ENCODE assay signal across 1 cellular context in genomic region chr7:96303105-96303685, GRCh38.
TF ChIP-seq lines count a peak whose summit lies in the region.

No MANE protein-coding gene starts in this region.

TF ChIP-seq in HepG2, 621 proteins besides CTCF, POLR2A, EP300 and RAD21 (continued from another document and continues in another):
- TF ChIP-seq, protein P1, sequence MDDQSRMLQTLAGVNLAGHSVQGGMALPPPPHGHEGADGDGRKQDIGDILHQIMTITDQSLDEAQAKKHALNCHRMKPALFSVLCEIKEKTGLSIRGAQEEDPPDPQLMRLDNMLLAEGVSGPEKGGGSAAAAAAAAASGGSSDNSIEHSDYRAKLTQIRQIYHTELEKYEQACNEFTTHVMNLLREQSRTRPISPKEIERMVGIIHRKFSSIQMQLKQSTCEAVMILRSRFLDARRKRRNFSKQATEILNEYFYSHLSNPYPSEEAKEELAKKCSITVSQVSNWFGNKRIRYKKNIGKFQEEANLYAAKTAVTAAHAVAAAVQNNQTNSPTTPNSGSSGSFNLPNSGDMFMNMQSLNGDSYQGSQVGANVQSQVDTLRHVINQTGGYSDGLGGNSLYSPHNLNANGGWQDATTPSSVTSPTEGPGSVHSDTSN (CRISPR knock-in tag; IDR thresholded peaks at IDR 0.05; ENCODE audit: borderline replicate concordance) = no peak
- no peak for TF ChIP-seq ZNF572 (CRISPR knock-in tag; IDR thresholded peaks at IDR 0.05)
- no peak for TF ChIP-seq ZBTB38 (CRISPR knock-in tag; IDR thresholded peaks at IDR 0.05)
- TF ChIP-seq HNRNPL (IDR thresholded peaks at IDR 0.05; ENCODE audit: low read depth, low read length) = no peak
- TF ChIP-seq FOXA3 (CRISPR knock-in tag; IDR thresholded peaks at IDR 0.05) = peak; percentile 100
- peak; percentile 26; the same call in 1 of the 2 replicates for TF ChIP-seq NFYC (CRISPR knock-in tag; IDR thresholded peaks at IDR 0.05)
- TF ChIP-seq, protein P2, sequence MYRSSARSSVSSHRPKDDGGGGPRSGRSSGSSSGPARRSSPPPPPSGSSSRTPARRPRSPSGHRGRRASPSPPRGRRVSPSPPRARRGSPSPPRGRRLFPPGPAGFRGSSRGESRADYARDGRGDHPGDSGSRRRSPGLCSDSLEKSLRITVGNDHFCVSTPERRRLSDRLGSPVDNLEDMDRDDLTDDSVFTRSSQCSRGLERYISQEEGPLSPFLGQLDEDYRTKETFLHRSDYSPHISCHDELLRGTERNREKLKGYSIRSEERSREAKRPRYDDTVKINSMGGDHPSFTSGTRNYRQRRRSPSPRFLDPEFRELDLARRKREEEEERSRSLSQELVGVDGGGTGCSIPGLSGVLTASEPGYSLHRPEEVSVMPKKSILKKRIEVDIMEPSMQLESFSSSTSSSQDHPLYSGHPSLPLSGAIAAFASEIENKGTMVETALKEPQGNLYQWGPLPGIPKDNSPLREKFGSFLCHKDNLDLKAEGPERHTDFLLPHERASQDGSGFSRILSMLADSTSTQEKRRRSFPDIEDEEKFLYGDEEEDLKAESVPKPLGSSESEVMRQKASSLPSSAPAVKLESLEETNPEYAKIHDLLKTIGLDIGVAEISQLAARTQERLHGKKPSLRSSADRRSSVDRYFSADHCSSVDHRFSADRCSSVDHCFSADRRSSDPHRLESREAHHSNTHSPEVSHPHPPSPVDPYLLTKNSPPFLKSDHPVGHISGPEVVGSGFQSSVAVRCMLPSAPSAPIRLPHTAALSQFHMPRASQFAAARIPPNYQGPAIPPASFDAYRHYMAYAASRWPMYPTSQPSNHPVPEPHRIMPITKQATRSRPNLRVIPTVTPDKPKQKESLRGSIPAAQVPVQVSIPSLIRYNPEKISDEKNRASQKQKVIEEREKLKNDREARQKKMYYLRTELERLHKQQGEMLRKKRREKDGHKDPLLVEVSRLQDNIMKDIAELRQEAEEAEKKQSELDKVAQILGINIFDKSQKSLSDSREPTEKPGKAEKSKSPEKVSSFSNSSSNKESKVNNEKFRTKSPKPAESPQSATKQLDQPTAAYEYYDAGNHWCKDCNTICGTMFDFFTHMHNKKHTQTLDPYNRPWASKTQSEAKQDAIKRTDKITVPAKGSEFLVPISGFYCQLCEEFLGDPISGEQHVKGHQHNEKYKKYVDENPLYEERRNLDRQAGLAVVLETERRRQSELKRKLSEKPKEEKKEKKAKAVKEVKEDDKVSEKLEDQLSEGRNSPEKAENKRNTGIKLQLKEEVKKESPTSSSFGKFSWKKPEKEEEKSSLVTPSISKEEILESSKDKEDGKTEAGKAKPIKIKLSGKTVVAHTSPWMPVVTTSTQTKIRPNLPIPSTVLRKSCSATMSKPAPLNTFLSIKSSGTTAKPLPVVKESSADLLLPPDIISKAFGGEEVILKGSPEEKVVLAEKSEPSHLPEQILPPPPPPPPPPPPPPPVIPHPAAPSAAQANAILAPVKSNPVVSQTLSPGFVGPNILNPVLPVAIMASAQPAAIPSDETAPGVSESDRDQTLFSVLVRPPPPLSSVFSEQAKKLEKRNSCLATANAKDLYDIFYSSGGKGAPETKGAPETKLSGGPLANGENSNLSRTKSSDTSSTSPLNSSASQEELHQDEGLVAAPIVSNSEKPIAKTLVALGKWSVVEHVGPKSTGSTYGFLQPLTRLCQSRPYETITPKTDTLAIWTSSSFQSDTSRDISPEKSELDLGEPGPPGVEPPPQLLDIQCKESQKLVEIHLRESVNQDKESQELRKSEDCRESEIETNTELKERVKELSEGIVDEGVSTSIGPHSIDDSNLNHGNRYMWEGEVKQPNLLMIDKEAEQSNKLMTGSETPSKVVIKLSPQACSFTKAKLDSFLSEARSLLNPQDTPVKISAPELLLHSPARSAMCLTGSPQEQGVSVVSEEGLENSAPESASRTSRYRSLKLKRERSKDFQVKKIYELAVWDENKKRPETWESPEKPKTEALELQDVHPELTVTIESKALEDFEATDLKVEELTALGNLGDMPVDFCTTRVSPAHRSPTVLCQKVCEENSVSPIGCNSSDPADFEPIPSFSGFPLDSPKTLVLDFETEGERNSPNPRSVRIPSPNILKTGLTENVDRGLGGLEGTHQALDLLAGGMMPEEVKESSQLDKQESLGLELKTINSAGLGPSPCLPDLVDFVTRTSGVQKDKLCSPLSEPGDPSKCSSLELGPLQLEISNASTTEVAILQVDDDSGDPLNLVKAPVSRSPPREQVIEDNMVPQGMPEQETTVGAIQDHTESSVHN (CRISPR knock-in tag; IDR thresholded peaks at IDR 0.05) = no peak
- TF ChIP-seq SAP130 (CRISPR knock-in tag; IDR thresholded peaks at IDR 0.05; ENCODE audit: low read depth) = peak; percentile 93
- no peak for TF ChIP-seq KLF12 (CRISPR knock-in tag; IDR thresholded peaks at IDR 0.05; ENCODE audit: borderline replicate concordance)
- TF ChIP-seq, protein P3, sequence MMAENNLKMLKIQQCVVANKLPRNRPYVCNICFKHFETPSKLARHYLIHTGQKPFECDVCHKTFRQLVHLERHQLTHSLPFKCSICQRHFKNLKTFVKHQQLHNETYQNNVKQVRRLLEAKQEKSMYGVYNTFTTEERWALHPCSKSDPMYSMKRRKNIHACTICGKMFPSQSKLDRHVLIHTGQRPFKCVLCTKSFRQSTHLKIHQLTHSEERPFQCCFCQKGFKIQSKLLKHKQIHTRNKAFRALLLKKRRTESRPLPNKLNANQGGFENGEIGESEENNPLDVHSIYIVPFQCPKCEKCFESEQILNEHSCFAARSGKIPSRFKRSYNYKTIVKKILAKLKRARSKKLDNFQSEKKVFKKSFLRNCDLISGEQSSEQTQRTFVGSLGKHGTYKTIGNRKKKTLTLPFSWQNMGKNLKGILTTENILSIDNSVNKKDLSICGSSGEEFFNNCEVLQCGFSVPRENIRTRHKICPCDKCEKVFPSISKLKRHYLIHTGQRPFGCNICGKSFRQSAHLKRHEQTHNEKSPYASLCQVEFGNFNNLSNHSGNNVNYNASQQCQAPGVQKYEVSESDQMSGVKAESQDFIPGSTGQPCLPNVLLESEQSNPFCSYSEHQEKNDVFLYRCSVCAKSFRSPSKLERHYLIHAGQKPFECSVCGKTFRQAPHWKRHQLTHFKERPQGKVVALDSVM (CRISPR knock-in tag; IDR thresholded peaks at IDR 0.05) = 0 out of 2 replicates have a peak, but pooled peaks have one; percentile 19
- peak; percentile 86 for TF ChIP-seq ZNF143 (CRISPR knock-in tag; IDR thresholded peaks at IDR 0.05)
- TF ChIP-seq, protein P4, sequence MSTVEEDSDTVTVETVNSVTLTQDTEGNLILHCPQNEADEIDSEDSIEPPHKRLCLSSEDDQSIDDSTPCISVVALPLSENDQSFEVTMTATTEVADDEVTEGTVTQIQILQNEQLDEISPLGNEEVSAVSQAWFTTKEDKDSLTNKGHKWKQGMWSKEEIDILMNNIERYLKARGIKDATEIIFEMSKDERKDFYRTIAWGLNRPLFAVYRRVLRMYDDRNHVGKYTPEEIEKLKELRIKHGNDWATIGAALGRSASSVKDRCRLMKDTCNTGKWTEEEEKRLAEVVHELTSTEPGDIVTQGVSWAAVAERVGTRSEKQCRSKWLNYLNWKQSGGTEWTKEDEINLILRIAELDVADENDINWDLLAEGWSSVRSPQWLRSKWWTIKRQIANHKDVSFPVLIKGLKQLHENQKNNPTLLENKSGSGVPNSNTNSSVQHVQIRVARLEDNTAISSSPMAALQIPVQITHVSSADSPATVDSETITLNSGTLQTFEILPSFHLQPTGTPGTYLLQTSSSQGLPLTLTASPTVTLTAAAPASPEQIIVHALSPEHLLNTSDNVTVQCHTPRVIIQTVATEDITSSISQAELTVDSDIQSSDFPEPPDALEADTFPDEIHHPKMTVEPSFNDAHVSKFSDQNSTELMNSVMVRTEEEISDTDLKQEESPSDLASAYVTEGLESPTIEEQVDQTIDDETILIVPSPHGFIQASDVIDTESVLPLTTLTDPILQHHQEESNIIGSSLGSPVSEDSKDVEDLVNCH (CRISPR knock-in tag; IDR thresholded peaks at IDR 0.05) = no peak
- peak; percentile 50; the same call in 1 of the 2 replicates for TF ChIP-seq ZNF350 (CRISPR knock-in tag; IDR thresholded peaks at IDR 0.05; ENCODE audit: borderline replicate concordance, low read depth)
- peak; percentile 95 for TF ChIP-seq CREM (IDR thresholded peaks at IDR 0.05)
- TF ChIP-seq CREM (CRISPR knock-in tag; IDR thresholded peaks at IDR 0.05) = no peak
- TF ChIP-seq TBP (CRISPR knock-in tag; IDR thresholded peaks at IDR 0.05) = no peak
- TF ChIP-seq MED1 (CRISPR knock-in tag; IDR thresholded peaks at IDR 0.05) = peak; percentile 90
- peak; percentile 95 for TF ChIP-seq PHF21A (CRISPR knock-in tag; IDR thresholded peaks at IDR 0.05)
- TF ChIP-seq KDM3A (CRISPR knock-in tag; IDR thresholded peaks at IDR 0.05; ENCODE audit: low read depth) = peak; percentile 68; the same call in 1 of the 2 replicates
- peak; percentile 64; the same call in 1 of the 2 replicates for TF ChIP-seq NFKBIZ (CRISPR knock-in tag; IDR thresholded peaks at IDR 0.05)
- TF ChIP-seq ZMYM2 (CRISPR knock-in tag; IDR thresholded peaks at IDR 0.05) = no peak
- TF ChIP-seq ZIK1 (CRISPR knock-in tag; IDR thresholded peaks at IDR 0.05; ENCODE audit: borderline replicate concordance, low read depth) = no peak
- TF ChIP-seq, protein P5, sequence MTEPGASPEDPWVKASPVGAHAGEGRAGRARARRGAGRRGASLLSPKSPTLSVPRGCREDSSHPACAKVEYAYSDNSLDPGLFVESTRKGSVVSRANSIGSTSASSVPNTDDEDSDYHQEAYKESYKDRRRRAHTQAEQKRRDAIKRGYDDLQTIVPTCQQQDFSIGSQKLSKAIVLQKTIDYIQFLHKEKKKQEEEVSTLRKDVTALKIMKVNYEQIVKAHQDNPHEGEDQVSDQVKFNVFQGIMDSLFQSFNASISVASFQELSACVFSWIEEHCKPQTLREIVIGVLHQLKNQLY (CRISPR knock-in tag; IDR thresholded peaks at IDR 0.05) = peak; percentile 68; the same call in 1 of the 2 replicates
- TF ChIP-seq MLLT10 (CRISPR knock-in tag; IDR thresholded peaks at IDR 0.05) = no peak
- no peak for TF ChIP-seq ZNF326 (CRISPR knock-in tag; IDR thresholded peaks at IDR 0.05; ENCODE audit: borderline replicate concordance)
- no peak for TF ChIP-seq AGO1 (IDR thresholded peaks at IDR 0.05; ENCODE audit: low read depth, low read length, poor library complexity, severe bottlenecking)
- TF ChIP-seq RCOR2 (CRISPR knock-in tag; IDR thresholded peaks at IDR 0.05) = peak; percentile 90
- peak; percentile 71 for TF ChIP-seq ARNTL (CRISPR knock-in tag; IDR thresholded peaks at IDR 0.05)
- peak; percentile 97 for TF ChIP-seq TBX2 (CRISPR knock-in tag; IDR thresholded peaks at IDR 0.05; ENCODE audit: borderline replicate concordance)
- TF ChIP-seq MBD4 (IDR thresholded peaks at IDR 0.05; ENCODE audit: borderline replicate concordance, low read length) = peak; percentile 84; the same call in 1 of the 2 replicates
- TF ChIP-seq, protein P6, sequence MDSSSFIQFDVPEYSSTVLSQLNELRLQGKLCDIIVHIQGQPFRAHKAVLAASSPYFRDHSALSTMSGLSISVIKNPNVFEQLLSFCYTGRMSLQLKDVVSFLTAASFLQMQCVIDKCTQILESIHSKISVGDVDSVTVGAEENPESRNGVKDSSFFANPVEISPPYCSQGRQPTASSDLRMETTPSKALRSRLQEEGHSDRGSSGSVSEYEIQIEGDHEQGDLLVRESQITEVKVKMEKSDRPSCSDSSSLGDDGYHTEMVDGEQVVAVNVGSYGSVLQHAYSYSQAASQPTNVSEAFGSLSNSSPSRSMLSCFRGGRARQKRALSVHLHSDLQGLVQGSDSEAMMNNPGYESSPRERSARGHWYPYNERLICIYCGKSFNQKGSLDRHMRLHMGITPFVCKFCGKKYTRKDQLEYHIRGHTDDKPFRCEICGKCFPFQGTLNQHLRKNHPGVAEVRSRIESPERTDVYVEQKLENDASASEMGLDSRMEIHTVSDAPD (CRISPR knock-in tag; IDR thresholded peaks at IDR 0.05) = peak; percentile 72; the same call in 1 of the 2 replicates
- peak; percentile 63 for TF ChIP-seq MED8 (CRISPR knock-in tag; IDR thresholded peaks at IDR 0.05; ENCODE audit: insufficient replicate concordance)
- no peak for TF ChIP-seq EZH2 (conservative IDR thresholded peaks at IDR 0.05; ENCODE audit: low read depth, low read length)
- TF ChIP-seq MTF1 (CRISPR knock-in tag; IDR thresholded peaks at IDR 0.05) = no peak
- TF ChIP-seq FOXO4 (CRISPR knock-in tag; conservative IDR thresholded peaks at IDR 0.05) = no peak
- TF ChIP-seq EED (CRISPR knock-in tag; IDR thresholded peaks at IDR 0.05) = no peak
- TF ChIP-seq TCF12 (IDR thresholded peaks at IDR 0.05) = no peak
- TF ChIP-seq TCF12 (CRISPR knock-in tag; IDR thresholded peaks at IDR 0.05) = peak; percentile 87; the same call in 1 of the 2 replicates
- peak; percentile 83 for TF ChIP-seq RXRB (CRISPR knock-in tag; IDR thresholded peaks at IDR 0.05; ENCODE audit: borderline replicate concordance)
- peak; percentile 99 for TF ChIP-seq GATAD2A (CRISPR knock-in tag; IDR thresholded peaks at IDR 0.05)
- peak; percentile 84 for TF ChIP-seq GFI1 (CRISPR knock-in tag; IDR thresholded peaks at IDR 0.05; ENCODE audit: borderline replicate concordance)
- TF ChIP-seq IKZF4 (CRISPR knock-in tag; IDR thresholded peaks at IDR 0.05; ENCODE audit: borderline replicate concordance, low read depth, not compliant biosample characterization) = no peak
- TF ChIP-seq, protein P7, sequence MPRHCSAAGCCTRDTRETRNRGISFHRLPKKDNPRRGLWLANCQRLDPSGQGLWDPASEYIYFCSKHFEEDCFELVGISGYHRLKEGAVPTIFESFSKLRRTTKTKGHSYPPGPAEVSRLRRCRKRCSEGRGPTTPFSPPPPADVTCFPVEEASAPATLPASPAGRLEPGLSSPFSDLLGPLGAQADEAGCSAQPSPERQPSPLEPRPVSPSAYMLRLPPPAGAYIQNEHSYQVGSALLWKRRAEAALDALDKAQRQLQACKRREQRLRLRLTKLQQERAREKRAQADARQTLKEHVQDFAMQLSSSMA (CRISPR knock-in tag; IDR thresholded peaks at IDR 0.05) = no peak
- TF ChIP-seq, protein P8, sequence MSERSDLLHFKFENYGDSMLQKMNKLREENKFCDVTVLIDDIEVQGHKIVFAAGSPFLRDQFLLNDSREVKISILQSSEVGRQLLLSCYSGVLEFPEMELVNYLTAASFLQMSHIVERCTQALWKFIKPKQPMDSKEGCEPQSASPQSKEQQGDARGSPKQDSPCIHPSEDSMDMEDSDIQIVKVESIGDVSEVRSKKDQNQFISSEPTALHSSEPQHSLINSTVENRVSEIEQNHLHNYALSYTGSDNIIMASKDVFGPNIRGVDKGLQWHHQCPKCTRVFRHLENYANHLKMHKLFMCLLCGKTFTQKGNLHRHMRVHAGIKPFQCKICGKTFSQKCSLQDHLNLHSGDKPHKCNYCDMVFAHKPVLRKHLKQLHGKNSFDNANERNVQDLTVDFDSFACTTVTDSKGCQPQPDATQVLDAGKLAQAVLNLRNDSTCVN (CRISPR knock-in tag; IDR thresholded peaks at IDR 0.05; ENCODE audit: borderline replicate concordance) = 0 out of 2 replicates have a peak, but pooled peaks have one; percentile 53
- TF ChIP-seq CCDC6 (CRISPR knock-in tag; IDR thresholded peaks at IDR 0.05) = peak; percentile 60; the same call in 1 of the 2 replicates
- TF ChIP-seq ZNF781 (CRISPR knock-in tag; IDR thresholded peaks at IDR 0.05; ENCODE audit: borderline replicate concordance, not compliant biosample characterization) = peak; percentile 62
- peak; percentile 60 for TF ChIP-seq XRCC5 (optimal IDR thresholded peaks at IDR 0.05; ENCODE audit: low read length)
- TF ChIP-seq KDM1A (CRISPR knock-in tag; IDR thresholded peaks at IDR 0.05) = 0 out of 2 replicates have a peak, but pooled peaks have one; percentile 36
